ENCODE assay signal across 16 cellular contexts in the genomic region with DNA sequence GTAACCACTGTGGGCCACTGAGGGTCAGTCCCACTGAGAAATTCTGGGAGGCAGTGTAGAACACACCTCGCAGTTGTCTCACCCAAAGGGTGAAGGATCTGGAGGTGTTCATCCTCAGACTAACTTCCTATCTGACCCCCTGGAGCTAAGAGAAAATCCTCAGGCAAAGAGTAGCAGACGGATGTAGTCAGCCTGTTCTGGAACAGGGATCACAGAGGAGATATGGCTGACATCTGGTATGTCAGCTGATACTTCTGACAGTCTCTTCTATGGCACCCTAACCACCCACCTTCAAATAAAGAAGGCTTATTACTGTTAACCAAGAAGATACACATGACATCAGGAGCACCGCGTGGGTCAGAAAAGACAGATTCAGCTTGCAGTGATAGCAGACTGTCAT.
DNase-seq lines count a peak whose midpoint lies in the region; ATAC-seq, FAIRE-seq and TF ChIP-seq lines count a peak whose summit lies in the region.
"Had no signal": no experiment of that assay in that cellular context is flagged by ENCODE, and none has a peak within 500 bp of the region (broad histone marks: within the 10 kb centered on the region; RNA-seq: fewer than 3 reads in every experiment).

No MANE protein-coding gene starts in this region.

- H3K27ac ChIP-seq in Panc1 (ENCODE audit: low read length) (no peak overlapping the region), mesenchymal stem cell (ENCODE audit: low read length, poor library complexity, severe bottlenecking) (no peak overlapping the region)
- H3K27ac ChIP-seq: GM23248 had no signal

- no peak overlapping the region for H3K27ac Mint-ChIP-seq in activated CD4-positive, alpha-beta T cell treated with anti-CD3 and anti-CD28 coated beads, Interleukin-2, amount 10 ng/mL, durations not matched to agents 24 days and 14 days
- H3K27ac Mint-ChIP-seq in activated CD4-positive, alpha-beta T cell treated with anti-CD3 and anti-CD28 coated beads, Interleukin-2, amount 10 ng/mL, durations not matched to agents 7 days and 5 days, result no peak overlapping the region
- H3K27ac Mint-ChIP-seq: CD4-positive, alpha-beta T cell had no signal

- H4K91ac ChIP-seq in mesenchymal stem cell (ENCODE audit: low read length), result peak overlapping the region; percentile 61

- H3K9ac ChIP-seq in mesenchymal stem cell (ENCODE audit: low read length), result no peak overlapping the region
- H3K9ac ChIP-seq: GM23248 had no signal

- 75% methylated on average over 4 of the region's 4 CpGs for WGBS in mesenchymal stem cell

- H2AFZ ChIP-seq in mesenchymal stem cell (ENCODE audit: low read depth, low read length), result no peak overlapping the region
- H2AFZ ChIP-seq: GM23248 had no signal

- H3K14ac ChIP-seq in mesenchymal stem cell (ENCODE audit: low read length in 2 of 2), result no peak overlapping the region

- H3K4ac ChIP-seq in mesenchymal stem cell (ENCODE audit: low read depth in 1 of 2, low read length in 2 of 2), result no peak overlapping the region

- POLR2A ChIA-PET in activated CD4-positive, alpha-beta T cell treated with anti-CD3 and anti-CD28 coated beads, Interleukin-2, amount 10 ng/mL, durations not matched to agents 7 days and 5 days (lab: Charles Lee), result no interaction called here
- POLR2A ChIA-PET in Panc1 (lab: Charles Lee) (no interaction called here), HEK293T (lab: Yijun Ruan, JAX) (interaction anchor here (0.6 kb wide), 1 partner anchor 15 kb away, joined by 3 read pairs; no protein-coding TSS in a partner anchor)

- FAIRE-seq in GM12891 (lab: Jason Lieb, UNC), result peak; percentile 20
- FAIRE-seq: D721Med, G401.6, GM12892, GM18507 had no signal

- DNase-seq in activated CD4-positive, alpha-beta T cell treated with anti-CD3 and anti-CD28 coated beads, Interleukin-2, amount 10 ng/mL, durations not matched to agents 24 days and 14 days, result peak; percentile 43
- DNase-seq in activated CD4-positive, alpha-beta T cell treated with anti-CD3 and anti-CD28 coated beads, Interleukin-2, amount 10 ng/mL, durations not matched to agents 7 days and 5 days, result no peak
- DNase-seq in GM12891 (ENCODE audit: insufficient read length, low spot score), result no peak
- no peak for DNase-seq in Panc1 (ENCODE audit: low read depth, low spot score)
- no peak for DNase-seq in mesenchymal stem cell
- no peak for DNase-seq in HEK293T (ENCODE audit: extremely low spot score)
- DNase-seq: BE2C; C1 segment of cervical spinal cord; Caco-2; CD4-positive, alpha-beta T cell; GM23248 had no signal

- TF ChIP-seq POLR2A in GM12891 (IDR thresholded peaks at IDR 0.05; ENCODE audit: low read depth, low read length), result no peak

- H2BK12ac ChIP-seq in mesenchymal stem cell (ENCODE audit: low read length in 2 of 2), result no peak overlapping the region

- in situ Hi-C loops in Panc1 (cut with HindIII; ENCODE audit: low pct_unique_long_range_greater_than_20kb, low sequenced_read_pairs), result no loop called here

- CTCF ChIA-PET in activated CD4-positive, alpha-beta T cell treated with anti-CD3 and anti-CD28 coated beads, Interleukin-2, amount 10 ng/mL, durations not matched to agents 7 days and 5 days (lab: Charles Lee), result interaction anchor here (0.8 kb wide), 1 partner anchor 16 kb away, joined by 3 read pairs; no protein-coding TSS in a partner anchor
- CTCF ChIA-PET in Panc1 (lab: Charles Lee), result interaction anchor here (0.6 kb wide), 1 partner anchor 281 kb away, joined by 5 read pairs; no protein-coding TSS in a partner anchor
- CTCF ChIA-PET in HEK293T (lab: Yijun Ruan, JAX), result interaction anchor here (0.8 kb wide), 1 partner anchor 278 kb away, joined by 4 read pairs; no protein-coding TSS in a partner anchor

- no peak for TF ChIP-seq CTCF in Panc1 (IDR thresholded peaks at IDR 0.05)

- H3K27me3 Mint-ChIP-seq in activated CD4-positive, alpha-beta T cell treated with anti-CD3 and anti-CD28 coated beads, Interleukin-2, amount 10 ng/mL, durations not matched to agents 24 days and 14 days, result peaks cover 47% of the 10 kb centered on the region
- H3K27me3 Mint-ChIP-seq in activated CD4-positive, alpha-beta T cell treated with anti-CD3 and anti-CD28 coated beads, Interleukin-2, amount 10 ng/mL, durations not matched to agents 7 days and 5 days, result peaks cover 39% of the 10 kb centered on the region

- H3K9me3 Mint-ChIP-seq in activated CD4-positive, alpha-beta T cell treated with anti-CD3 and anti-CD28 coated beads, Interleukin-2, amount 10 ng/mL, durations not matched to agents 24 days and 14 days, result no peaks in the 10 kb centered on the region
- no peaks in the 10 kb centered on the region for H3K9me3 Mint-ChIP-seq in activated CD4-positive, alpha-beta T cell treated with anti-CD3 and anti-CD28 coated beads, Interleukin-2, amount 10 ng/mL, durations not matched to agents 7 days and 5 days

- no peak overlapping the region for H2BK15ac ChIP-seq in mesenchymal stem cell (ENCODE audit: low read depth, poor library complexity, severe bottlenecking)

- no TSS peak for BruUV-seq in Panc1 (replicated peaks; lab: Mats Ljungman, UMichigan)

- H3K36me3 ChIP-seq in Panc1 (ENCODE audit: control insufficient read depth, insufficient read depth, low read length), result no peaks in the 10 kb centered on the region
- H3K36me3 ChIP-seq in mesenchymal stem cell (ENCODE audit: control insufficient read depth in 1 of 2, insufficient read depth in 2 of 2, low read depth in 1 of 2, low read length in 2 of 2), result no peaks in the 10 kb centered on the region
- H3K36me3 ChIP-seq: BE2C, HAP-1 had no signal

- no peak overlapping the region for H2BK5ac ChIP-seq in mesenchymal stem cell (ENCODE audit: low read depth, low read length, poor library complexity, severe bottlenecking)

- H3K27me3 ChIP-seq in Panc1 (ENCODE audit: control insufficient read depth, insufficient read depth, low read length) (peaks cover 22% of the 10 kb centered on the region), mesenchymal stem cell (ENCODE audit: control insufficient read depth in 1 of 2, insufficient read depth in 1 of 2, low read length in 2 of 2) (peaks cover 16 to 54% of the 10 kb centered on the region in 2 experiments)
- H3K27me3 ChIP-seq: BE2C had no signal

- H4K8ac ChIP-seq in mesenchymal stem cell (ENCODE audit: low read length), result no peak overlapping the region

- ATAC-seq in Panc1, result peak; percentile 52; the same call in 1 of the 2 replicates

- H3K9me3 ChIP-seq in Panc1 (ENCODE audit: control insufficient read depth, insufficient read depth, low read depth, low read length) (no peaks in the 10 kb centered on the region), mesenchymal stem cell (ENCODE audit: control insufficient read depth, low read length) (no peaks in the 10 kb centered on the region)
- H3K9me3 ChIP-seq: BE2C, Caco-2, HAP-1 had no signal

- H3K18ac ChIP-seq in mesenchymal stem cell (ENCODE audit: low read depth in 1 of 2, low read length in 2 of 2), result no peak overlapping the region

- H2AK5ac ChIP-seq in mesenchymal stem cell (ENCODE audit: low read length, severe bottlenecking), result no peak overlapping the region

- H3K4me2 ChIP-seq in mesenchymal stem cell (ENCODE audit: low read length, poor library complexity, severe bottlenecking), result no peak overlapping the region

- no peak overlapping the region for H3K23ac ChIP-seq in mesenchymal stem cell (ENCODE audit: low read length in 2 of 2)

- H3K4me1 Mint-ChIP-seq in activated CD4-positive, alpha-beta T cell treated with anti-CD3 and anti-CD28 coated beads, Interleukin-2, amount 10 ng/mL, durations not matched to agents 24 days and 14 days, result no peaks in the 10 kb centered on the region
- no peaks in the 10 kb centered on the region for H3K4me1 Mint-ChIP-seq in activated CD4-positive, alpha-beta T cell treated with anti-CD3 and anti-CD28 coated beads, Interleukin-2, amount 10 ng/mL, durations not matched to agents 7 days and 5 days

- intact Hi-C loops in activated CD4-positive, alpha-beta T cell treated with anti-CD3 and anti-CD28 coated beads, Interleukin-2, amount 10 ng/mL, durations not matched to agents 24 days and 14 days (cut with micrococcal nuclease), result no loop called here
- intact Hi-C loops in Panc1 (cut with micrococcal nuclease; ENCODE audit: unreplicated experiment), result no loop called here

- no peaks in the 10 kb centered on the region for H3K36me3 Mint-ChIP-seq in activated CD4-positive, alpha-beta T cell treated with anti-CD3 and anti-CD28 coated beads, Interleukin-2, amount 10 ng/mL, durations not matched to agents 24 days and 14 days (ENCODE audit: low read depth)
- no peaks in the 10 kb centered on the region for H3K36me3 Mint-ChIP-seq in activated CD4-positive, alpha-beta T cell treated with anti-CD3 and anti-CD28 coated beads, Interleukin-2, amount 10 ng/mL, durations not matched to agents 7 days and 5 days (ENCODE audit: low read depth)

- H3K4me1 ChIP-seq in Panc1 (ENCODE audit: control insufficient read depth, insufficient read depth, low read length), result no peaks in the 10 kb centered on the region
- H3K4me1 ChIP-seq in mesenchymal stem cell (ENCODE audit: control insufficient read depth, insufficient read depth, low read depth, low read length), result no peaks in the 10 kb centered on the region
- H3K4me1 ChIP-seq: BE2C, Caco-2, HAP-1 had no signal

- H2BK120ac ChIP-seq in mesenchymal stem cell (ENCODE audit: low read depth, low read length), result no peak overlapping the region

- H3K4me3 Mint-ChIP-seq in activated CD4-positive, alpha-beta T cell treated with anti-CD3 and anti-CD28 coated beads, Interleukin-2, amount 10 ng/mL, durations not matched to agents 24 days and 14 days, result no peak overlapping the region
- no peak overlapping the region for H3K4me3 Mint-ChIP-seq in activated CD4-positive, alpha-beta T cell treated with anti-CD3 and anti-CD28 coated beads, Interleukin-2, amount 10 ng/mL, durations not matched to agents 7 days and 5 days
- H3K4me3 Mint-ChIP-seq: CD4-positive, alpha-beta T cell had no signal

- H3K4me3 ChIP-seq in Panc1 (ENCODE audit: low read depth in 2 of 2, low read length in 2 of 2) (no peak overlapping the region), mesenchymal stem cell (ENCODE audit: insufficient read depth in 1 of 2, low read depth in 1 of 2, low read length in 2 of 2) (no peak overlapping the region)
- H3K4me3 ChIP-seq: GM23248, HAP-1 had no signal

- no peaks in the 10 kb centered on the region for H3K79me1 ChIP-seq in mesenchymal stem cell (replicated peaks; ENCODE audit: low read length, poor library complexity, severe bottlenecking)

TF ChIP-seq in GM12891, 5 proteins besides CTCF, POLR2A, EP300 and RAD21 (continues in another document):
- TF ChIP-seq SPI1 (IDR thresholded peaks at IDR 0.05; ENCODE audit: low read depth, low read length) (no peak), POLR2AphosphoS5 (IDR thresholded peaks at IDR 0.05; ENCODE audit: low read depth, low read length) (no peak), PAX5 (IDR thresholded peaks at IDR 0.05; ENCODE audit: insufficient read depth, low read length, severe bottlenecking) (no peak), TAF1 (IDR thresholded peaks at IDR 0.05; ENCODE audit: low read depth, low read length) (no peak)

TF ChIP-seq in HEK293T, 16 proteins besides CTCF, POLR2A, EP300 and RAD21 (continues in another document):
- TF ChIP-seq ARNT (IDR thresholded peaks at IDR 0.05), result no peak
- TF ChIP-seq HDGF (IDR thresholded peaks at IDR 0.05; ENCODE audit: borderline replicate concordance), result no peak
- no peak for TF ChIP-seq SP1 (IDR thresholded peaks at IDR 0.05)
- TF ChIP-seq FOXM1 (IDR thresholded peaks at IDR 0.05; ENCODE audit: borderline replicate concordance), result no peak
- TF ChIP-seq FOXK2 (IDR thresholded peaks at IDR 0.05), result no peak
- TF ChIP-seq SUZ12 (IDR thresholded peaks at IDR 0.05), result no peak
